Comparison of ENCODE assay signal across 8 cellular contexts in the genomic region with DNA sequence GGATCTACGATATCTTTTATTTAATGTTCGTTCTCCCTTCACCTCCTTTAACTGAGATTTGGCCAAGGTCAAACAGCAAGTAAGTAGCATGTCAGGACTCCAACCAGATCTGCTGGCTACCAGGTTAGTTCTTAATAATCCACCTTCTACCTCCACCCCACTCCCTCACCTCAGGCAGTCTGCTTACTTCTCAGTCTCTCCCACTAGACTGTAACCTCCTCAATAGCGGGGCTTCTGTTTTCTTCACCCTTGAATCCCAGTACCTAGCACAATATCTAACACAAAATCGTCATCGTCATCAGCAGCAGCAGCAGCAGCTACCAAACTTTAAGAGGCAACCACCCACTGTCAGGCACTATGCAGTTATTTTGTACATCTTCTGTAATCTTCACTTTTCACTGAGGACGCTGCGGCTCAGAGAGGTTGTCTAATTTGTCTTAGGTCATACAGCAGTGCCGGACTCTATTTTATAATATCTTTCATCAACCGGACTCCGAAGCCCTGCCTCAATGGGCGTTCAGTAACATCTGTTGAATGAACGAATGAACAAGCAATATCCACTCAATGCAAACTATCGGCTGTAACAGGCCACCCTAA. TPM values are rescaled to one million over a fixed set of nuclear protein-coding genes. Genes with fewer than 3 reads are reported as not detected.
DNase-seq lines count a peak whose midpoint lies in the region; ATAC-seq and TF ChIP-seq lines count a peak whose summit lies in the region.

No MANE protein-coding gene starts in this region.

- H3K4me2 ChIP-seq in Loucy (ENCODE audit: low read depth, low read length, poor library complexity, severe bottlenecking) = peak overlapping the region; percentile 98

- H3K27me3 Mint-ChIP-seq in naive thymus-derived CD4-positive, alpha-beta T cell = peaks cover 0 to 39% (median 6%) of the 10 kb centered on the region in 5 donors

- CTCF ChIA-PET in BJ (lab: Yijun Ruan, JAX) = interaction anchor here (0.8 to 1.0 kb wide), 2 partner anchors 19 to 250 kb away, joined by 3 read pairs; no protein-coding TSS in a partner anchor
- CTCF ChIA-PET in naive thymus-derived CD4-positive, alpha-beta T cell (lab: Charles Lee) = interaction anchor here (0.6 kb wide), 1 partner anchor 539 kb away, joined by 3 read pairs; a partner anchor contains a TSS

- peak overlapping the region; percentile 61 for H3K9ac ChIP-seq in Loucy (ENCODE audit: low read depth, low read length, poor library complexity, severe bottlenecking)

- H3K36me3 Mint-ChIP-seq in naive thymus-derived CD4-positive, alpha-beta T cell = no peaks in the 10 kb centered on the region

- TF ChIP-seq CTCF in BJ (IDR thresholded peaks at IDR 0.05; ENCODE audit: insufficient read depth, low read depth, low read length) = no peak
- no peak for TF ChIP-seq CTCF in Loucy (conservative IDR thresholded peaks at IDR 0.05; ENCODE audit: low read length)

- peak overlapping the region; percentile 38 to 88 (median 71) for H3K27ac Mint-ChIP-seq in naive thymus-derived CD4-positive, alpha-beta T cell

- no peaks in the 10 kb centered on the region for H3K27me3 ChIP-seq in BJ (ENCODE audit: control insufficient read depth, insufficient read depth, low read length)
- no peaks in the 10 kb centered on the region for H3K27me3 ChIP-seq in Loucy (ENCODE audit: insufficient read depth, low read length, poor library complexity, severe bottlenecking)
- H3K27me3 ChIP-seq in naive thymus-derived CD4-positive, alpha-beta T cell (ENCODE audit: control insufficient read depth in 2 of 2, insufficient read depth in 2 of 2, low read length in 2 of 2) = no peaks in the 10 kb centered on the region

- no peak for ATAC-seq in naive thymus-derived CD4-positive, alpha-beta T cell
- ATAC-seq in HG03025 (IDR thresholded peaks at IDR 0.05; ENCODE audit: low FRiP score, unreplicated experiment) = no peak
- ATAC-seq in HG03354 (IDR thresholded peaks at IDR 0.05; ENCODE audit: poor library complexity, severe bottlenecking, unreplicated experiment) = no peak
- no peak for ATAC-seq in GM19452 (IDR thresholded peaks at IDR 0.05; ENCODE audit: unreplicated experiment)

- peak overlapping the region; percentile 84 to 98 (median 94) for H3K4me3 Mint-ChIP-seq in naive thymus-derived CD4-positive, alpha-beta T cell

- H3K36me3 ChIP-seq in BJ (ENCODE audit: control insufficient read depth, insufficient read depth, low read length) (no peaks in the 10 kb centered on the region), Loucy (ENCODE audit: insufficient read depth, low read length) (no peaks in the 10 kb centered on the region)
- peaks cover 0 to 6% (median 0%) of the 10 kb centered on the region in 3 experiments for H3K36me3 ChIP-seq in naive thymus-derived CD4-positive, alpha-beta T cell (ENCODE audit: control insufficient read depth in 2 of 3, insufficient read depth in 3 of 3, low read length in 3 of 3)

- H3K4me3 ChIP-seq in BJ (ENCODE audit: low read depth, low read length) (peak overlapping the region; percentile 91), Loucy (ENCODE audit: low read length, poor library complexity, severe bottlenecking) (peak overlapping the region; percentile 90)
- H3K4me3 ChIP-seq in naive thymus-derived CD4-positive, alpha-beta T cell (ENCODE audit: low read length) = peak overlapping the region; percentile 88

- H3K9me3 Mint-ChIP-seq in naive thymus-derived CD4-positive, alpha-beta T cell = peaks cover 0 to 4% (median 0%) of the 10 kb centered on the region in 11 donors

- DNase-seq in BJ (ENCODE audit: low read depth) (no peak), cerebellar cortex (ENCODE audit: low spot score) (peak; percentile 23), putamen (ENCODE audit: low spot score) (no peak)
- DNase-seq in naive thymus-derived CD4-positive, alpha-beta T cell = peak in 4 of 9 donors; percentile 17 to 26 (median 24)

- peak overlapping the region; percentile 97 for H2AFZ ChIP-seq in Loucy (ENCODE audit: low read length)

- intact Hi-C loops in naive thymus-derived CD4-positive, alpha-beta T cell (cut with micrococcal nuclease) = no loop called here

- peaks cover 34% of the 10 kb centered on the region for H3K79me2 ChIP-seq in Loucy (ENCODE audit: insufficient read depth, low read length)

- H3K9me3 ChIP-seq in Loucy (ENCODE audit: insufficient read depth, low read depth, low read length) = no peaks in the 10 kb centered on the region
- no peaks in the 10 kb centered on the region for H3K9me3 ChIP-seq in naive thymus-derived CD4-positive, alpha-beta T cell (ENCODE audit: control insufficient read depth in 2 of 3, low read length in 3 of 3)

- POLR2A ChIA-PET in BJ (lab: Charles Lee) = interaction anchor here (0.6 to 1.0 kb wide), 2 partner anchors 27 to 370 kb away, joined by 4 to 5 read pairs; no protein-coding TSS in a partner anchor
- POLR2A ChIA-PET in naive thymus-derived CD4-positive, alpha-beta T cell (lab: Charles Lee) = interaction anchor here (0.7 to 1.1 kb wide), 2 partner anchors 367 to 715 kb away, joined by 3 read pairs; a partner anchor contains a TSS

- peaks cover 42% of the 10 kb centered on the region for H3K4me1 ChIP-seq in Loucy (ENCODE audit: insufficient read depth, low read length, poor library complexity, severe bottlenecking)
- peaks cover 0 to 16% of the 10 kb centered on the region in 2 donors for H3K4me1 ChIP-seq in naive thymus-derived CD4-positive, alpha-beta T cell (ENCODE audit: control insufficient read depth in 2 of 2, insufficient read depth in 2 of 2, low read length in 2 of 2)

- peaks cover 22 to 31% (median 26%) of the 10 kb centered on the region in 7 donors for H3K4me1 Mint-ChIP-seq in naive thymus-derived CD4-positive, alpha-beta T cell

- no peaks in the 10 kb centered on the region for H3K9me2 ChIP-seq in Loucy (replicated peaks; ENCODE audit: low read depth, low read length)

- no peaks in the 10 kb centered on the region for H3F3A ChIP-seq in Loucy (ENCODE audit: low read depth)

- peaks cover 19% of the 10 kb centered on the region for H4K20me1 ChIP-seq in Loucy (ENCODE audit: insufficient read depth, low read length, poor library complexity, severe bottlenecking)

- H3K27ac ChIP-seq in naive thymus-derived CD4-positive, alpha-beta T cell (ENCODE audit: low read depth, low read length) = peak overlapping the region; percentile 71

RNA-seq across cellular contexts. Expression of a gene that starts 0.9 kb away (rescaled TPM):
- polyA plus RNA-seq in BJ (2011; rRNA removed) = 1.9 and 2.4 TPM in 2 replicates
- 3.6 and 6.1 TPM in 2 replicates for polyA minus RNA-seq in BJ (2011; rRNA and poly(A)+ RNA removed)
- 1 to 10 TPM; 5.7 to 8.8 (median 7.2) TPM for total RNA-seq in naive thymus-derived CD4-positive, alpha-beta T cell
- polyA plus RNA-seq in naive thymus-derived CD4-positive, alpha-beta T cell = 1 to 10 TPM; 3.6 to 6.6 TPM
